8 cellular contexts compared by ENCODE assay signal in genomic region chr16:69123894-69124293, GRCh38. TPM values are rescaled to one million over a fixed set of nuclear protein-coding genes. Genes with fewer than 3 reads are reported as not detected.
DNase-seq lines count a peak whose midpoint lies in the region; ATAC-seq and TF ChIP-seq lines count a peak whose summit lies in the region.

No MANE protein-coding gene starts in this region.

- H3K27ac ChIP-seq in SK-N-SH (ENCODE audit: low read depth in 2 of 2, low read length in 1 of 2) (no peak overlapping the region), right atrium auricular region (no peak overlapping the region)

- no peak overlapping the region for H3K4me2 ChIP-seq in SK-N-SH

- TF ChIP-seq RAD21 in SK-N-SH (IDR thresholded peaks at IDR 0.05; ENCODE audit: low read length) = peak; percentile 89

- no peak overlapping the region for H3K4me3 Mint-ChIP-seq in activated naive CD8-positive, alpha-beta T cell treated with anti-CD3 and anti-CD28 coated beads, Interleukin-2, amount 50 U/mL, for 24 hours

- peaks cover 19% of the 10 kb centered on the region for H3K36me3 Mint-ChIP-seq in activated naive CD8-positive, alpha-beta T cell treated with anti-CD3 and anti-CD28 coated beads, Interleukin-2, amount 50 U/mL, for 24 hours (ENCODE audit: low read depth)

- no peaks in the 10 kb centered on the region for H3K27me3 Mint-ChIP-seq in activated naive CD8-positive, alpha-beta T cell treated with anti-CD3 and anti-CD28 coated beads, Interleukin-2, amount 50 U/mL, for 24 hours

- peaks cover 34 to 72% of the 10 kb centered on the region in 2 experiments for H3K36me3 ChIP-seq in SK-N-SH (replicated peaks in 1 of 2; ENCODE audit: control insufficient read depth in 1 of 2, insufficient read depth in 2 of 2, low read length in 1 of 2)
- H3K36me3 ChIP-seq in right atrium auricular region = peaks cover 28% of the 10 kb centered on the region

- POLR2A ChIA-PET in SK-N-SH (lab: Yijun Ruan, JAX) = interaction anchor here (0.8 to 0.9 kb wide), 2 partner anchors 280 to 534 kb away, joined by 3 to 4 read pairs; no protein-coding TSS in a partner anchor

- CTCF ChIA-PET in SK-N-SH (lab: Yijun Ruan, JAX) = interaction anchor here (0.6 to 7.3 kb wide), 42 partner anchors 7 to 603 kb away, joined by 3 to 91 read pairs (median 4); partner anchors contain the start of genes CHTF8, HAS3 and UTP4

- peaks cover 21% of the 10 kb centered on the region for H3F3A ChIP-seq in SK-N-SH (replicated peaks; ENCODE audit: insufficient read depth)

- no peak overlapping the region for H3K9ac ChIP-seq in SK-N-SH

- ATAC-seq in activated naive CD8-positive, alpha-beta T cell treated with anti-CD3 and anti-CD28 coated beads, Interleukin-2, amount 50 U/mL, for 24 hours = no peak
- ATAC-seq in GM19035 (IDR thresholded peaks at IDR 0.05; ENCODE audit: unreplicated experiment) (no peak), HG03039 (IDR thresholded peaks at IDR 0.05; ENCODE audit: unreplicated experiment) (no peak)

- H3K9me3 ChIP-seq in SK-N-SH (no peaks in the 10 kb centered on the region), right atrium auricular region (no peaks in the 10 kb centered on the region)

- H3K4me1 Mint-ChIP-seq in activated naive CD8-positive, alpha-beta T cell treated with anti-CD3 and anti-CD28 coated beads, Interleukin-2, amount 50 U/mL, for 24 hours = peaks cover 16% of the 10 kb centered on the region

- WGBS in SK-N-SH (ENCODE audit: low lambda C conversion rate) = 67% methylated on average over 3 of the region's 3 CpGs

- H3K4me3 ChIP-seq in SK-N-SH (ENCODE audit: low read depth in 2 of 2, low read length in 1 of 2) = no peak overlapping the region
- no peak overlapping the region for H3K4me3 ChIP-seq in right atrium auricular region

- H3K4me1 ChIP-seq in SK-N-SH (ENCODE audit: control insufficient read depth in 1 of 2, insufficient read depth in 2 of 2, low read depth in 1 of 2, low read length in 1 of 2) (no peaks in the 10 kb centered on the region), right atrium auricular region (peaks cover 0 to 11% of the 10 kb centered on the region in 2 donors)

- no peak overlapping the region for H2AFZ ChIP-seq in SK-N-SH (ENCODE audit: low read depth)

- TF ChIP-seq CTCF in SK-N-SH (IDR thresholded peaks at IDR 0.05) (peak; percentile 82), right atrium auricular region (IDR thresholded peaks at IDR 0.05) (peak; percentile 59 to 72)

- H3K79me2 ChIP-seq in SK-N-SH (ENCODE audit: insufficient read depth) = peaks cover 85% of the 10 kb centered on the region

- peaks cover 65% of the 10 kb centered on the region for H4K20me1 ChIP-seq in SK-N-SH (ENCODE audit: insufficient read depth)

- DNase-seq in Daoy (ENCODE audit: low read depth) = peak; percentile 56
- DNase-seq in M059J (ENCODE audit: low read depth) = peak; percentile 77
- DNase-seq in SK-N-SH = peak; percentile 65
- peak; percentile 56 for DNase-seq in activated naive CD8-positive, alpha-beta T cell treated with anti-CD3 and anti-CD28 coated beads, Interleukin-2, amount 50 U/mL, for 24 hours
- DNase-seq in right atrium auricular region (ENCODE audit: low spot score) = no peak
- DNase-seq in stimulated activated CD4-positive, alpha-beta T cell treated with anti-CD3 and anti-CD28 coated beads, Interleukin-12 subunit alpha, Interleukin-12 subunit beta, amount 100 ng/mL, for 48 hours (ENCODE audit: low read depth in 2 of 3, low spot score in 1 of 3) = peak; percentile 10 to 51 (median 41)

- H3K9me3 Mint-ChIP-seq in activated naive CD8-positive, alpha-beta T cell treated with anti-CD3 and anti-CD28 coated beads, Interleukin-2, amount 50 U/mL, for 24 hours = no peaks in the 10 kb centered on the region

- H3K27me3 ChIP-seq in SK-N-SH (ENCODE audit: insufficient read depth) = no peaks in the 10 kb centered on the region
- H3K27me3 ChIP-seq in right atrium auricular region = no peaks in the 10 kb centered on the region

- H3K9me2 ChIP-seq in SK-N-SH = no peaks in the 10 kb centered on the region

- TF ChIP-seq EP300 in SK-N-SH (IDR thresholded peaks at IDR 0.05; ENCODE audit: borderline replicate concordance in 1 of 2, low read depth in 1 of 2, low read length in 1 of 2) = no peak

- peak overlapping the region; percentile 37 for H3K27ac Mint-ChIP-seq in activated naive CD8-positive, alpha-beta T cell treated with anti-CD3 and anti-CD28 coated beads, Interleukin-2, amount 50 U/mL, for 24 hours

TF ChIP-seq in SK-N-SH, 30 proteins besides CTCF, POLR2A, EP300 and RAD21:
- TF ChIP-seq SMC3 (IDR thresholded peaks at IDR 0.05; ENCODE audit: low read depth, low read length) (peak; percentile 79), MXI1 (IDR thresholded peaks at IDR 0.05; ENCODE audit: low read depth, low read length) (no peak), MEF2A (IDR thresholded peaks at IDR 0.05; ENCODE audit: borderline replicate concordance, low read depth) (no peak), RFX5 (IDR thresholded peaks at IDR 0.05; ENCODE audit: low read length) (no peak), YY1 (IDR thresholded peaks at IDR 0.05; ENCODE audit: low read depth) (no peak)

RNA-seq across cellular contexts. Expression of gene CHTF8, which starts 8.5 kb away (rescaled TPM):
- total RNA-seq in Daoy (2014; rRNA removed; shearing (Covaris generic)) = 32.7 and 46.9 TPM in 2 replicates
- total RNA-seq in M059J (2014; rRNA removed; shearing (Covaris generic)) = 82.1 and 84.6 TPM in 2 replicates
- 83.0 and 96.6 TPM in 2 replicates for polyA plus RNA-seq in SK-N-SH (2012; rRNA removed)
- 60.3 and 84.3 TPM in 2 replicates for polyA plus RNA-seq in SK-N-SH (2012; cell fraction: cytosol; rRNA removed)
- 54.0 and 64.1 TPM in 2 replicates for polyA plus RNA-seq in SK-N-SH (2012; cell fraction: nucleus; rRNA removed)
- total RNA-seq in right atrium auricular region = 10 to 100 TPM; 49.4 to 60.5 TPM

RNA-seq across cellular contexts. Expression of gene UTP4, which starts 8.6 kb away (rescaled TPM):
- total RNA-seq in Daoy (2014; rRNA removed; shearing (Covaris generic)) = 24.3 and 47.0 TPM in 2 replicates
- total RNA-seq in M059J (2014; rRNA removed; shearing (Covaris generic)) = 32.0 and 37.4 TPM in 2 replicates
- polyA plus RNA-seq in SK-N-SH (2012; rRNA removed) = 66.5 and 91.7 TPM in 2 replicates
- 66.4 and 80.8 TPM in 2 replicates for polyA plus RNA-seq in SK-N-SH (2012; cell fraction: cytosol; rRNA removed)
- polyA plus RNA-seq in SK-N-SH (2012; cell fraction: nucleus; rRNA removed) = 47.6 and 88.1 TPM in 2 replicates
- 10 to 100 TPM; 11.4 to 29.6 TPM for total RNA-seq in right atrium auricular region

RNA-seq across cellular contexts. Expression of gene HAS3, which starts 18.4 kb away (rescaled TPM):
- total RNA-seq in Daoy (2014; rRNA removed; shearing (Covaris generic)) = 0.09 and 1.5 TPM in 2 replicates
- 0.20 and 1.3 TPM in 2 replicates for total RNA-seq in M059J (2014; rRNA removed; shearing (Covaris generic))
- polyA plus RNA-seq in SK-N-SH (2012; rRNA removed) = 38.7 and 52.4 TPM in 2 replicates
- 26.0 and 37.9 TPM in 2 replicates for polyA plus RNA-seq in SK-N-SH (2012; cell fraction: cytosol; rRNA removed)
- 61.9 and 84.2 TPM in 2 replicates for polyA plus RNA-seq in SK-N-SH (2012; cell fraction: nucleus; rRNA removed)
- total RNA-seq in right atrium auricular region = under 1 TPM; 0.11 to 0.28 TPM
